ENCODE assay signal across 8 cellular contexts in the genomic region with DNA sequence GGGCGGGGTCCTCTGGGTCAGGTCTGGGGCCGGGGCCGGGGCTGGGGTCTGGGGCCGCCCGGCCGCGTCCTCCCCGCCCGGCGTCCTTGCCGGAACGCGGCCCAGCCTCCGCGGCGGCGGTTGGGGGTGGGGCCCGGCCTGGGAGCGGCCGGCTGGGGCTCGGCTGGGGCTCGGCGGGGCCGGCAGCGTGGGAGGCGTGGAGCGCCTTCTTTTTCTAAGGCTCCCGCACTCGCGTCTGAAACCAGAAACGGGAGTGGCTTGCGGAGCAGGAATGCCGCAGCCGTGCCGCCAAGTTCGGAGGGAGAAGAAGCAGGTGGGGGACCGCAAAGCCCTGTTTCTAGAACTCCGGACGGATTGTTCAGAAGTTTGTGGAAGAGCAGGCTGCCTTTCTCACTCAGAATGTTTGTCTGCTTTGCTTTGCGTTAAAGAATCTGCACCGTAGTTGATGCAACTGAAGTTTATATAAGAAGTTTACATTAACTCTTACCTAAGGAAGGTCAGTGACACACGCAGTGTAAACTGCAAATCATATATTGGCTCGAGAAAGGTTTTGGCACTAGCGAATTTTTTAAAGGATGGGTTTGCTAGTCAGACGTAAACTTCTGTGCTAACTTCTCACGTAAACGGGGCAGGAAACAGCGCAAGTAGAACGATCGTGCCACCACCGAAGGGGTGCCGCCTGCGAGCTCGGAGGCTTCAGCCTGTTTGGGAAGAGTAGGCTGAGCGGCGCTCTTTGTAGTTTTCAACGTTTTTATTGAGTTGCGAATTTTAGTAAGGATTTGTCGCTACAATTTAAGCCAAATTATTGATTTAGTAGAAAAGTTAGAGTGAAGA. TPM values are rescaled to one million over a fixed set of nuclear protein-coding genes. Genes with fewer than 3 reads are reported as not detected.
DNase-seq lines count a peak whose midpoint lies in the region; ATAC-seq and TF ChIP-seq lines count a peak whose summit lies in the region.

No MANE protein-coding gene starts in this region.

- in situ Hi-C loops in astrocyte of the spinal cord (cut with HindIII; ENCODE audit: low sequenced_read_pairs), result no loop called here

- H3K36me3 ChIP-seq in CD4-positive, CD25-positive, alpha-beta regulatory T cell (ENCODE audit: control insufficient read depth, insufficient read depth, low read length), result no peaks in the 10 kb centered on the region
- H3K36me3 ChIP-seq in spleen, result no peaks in the 10 kb centered on the region

- peaks cover 17% of the 10 kb centered on the region for H3K27me3 Mint-ChIP-seq in CD4-positive, CD25-positive, alpha-beta regulatory T cell

- peak overlapping the region; percentile 93 for H3K27ac ChIP-seq in CD4-positive, CD25-positive, alpha-beta regulatory T cell (ENCODE audit: insufficient read depth, low read length, poor library complexity, severe bottlenecking)
- H3K27ac ChIP-seq in spleen, result peak overlapping the region; percentile 92 to 99 (median 99)

- DNase-seq in CD4-positive, CD25-positive, alpha-beta regulatory T cell, result peak; percentile 48 to 81 (median 70)
- DNase-seq in T-helper 22 cell (ENCODE audit: low read depth) (peak; percentile 35), astrocyte of the spinal cord (ENCODE audit: low read depth, low spot score) (peak; percentile 55), spleen (peak; percentile 94), OCI-M2 (lab: John Stamatoyannopoulos, UW; ENCODE audit: unreplicated experiment) (no peak)

- H3K4me1 Mint-ChIP-seq in CD4-positive, CD25-positive, alpha-beta regulatory T cell, result peaks cover 19 to 56% (median 39%) of the 10 kb centered on the region in 4 donors

- no peaks in the 10 kb centered on the region for H3K9me3 ChIP-seq in CD4-positive, CD25-positive, alpha-beta regulatory T cell (ENCODE audit: control insufficient read depth in 2 of 2, low read length in 2 of 2)
- peaks cover 4% of the 10 kb centered on the region for H3K9me3 ChIP-seq in iPS-18c (ENCODE audit: control insufficient read depth, insufficient read depth, low read length)
- H3K9me3 ChIP-seq in spleen, result no peaks in the 10 kb centered on the region

- H3K4me3 ChIP-seq in CD4-positive, CD25-positive, alpha-beta regulatory T cell (ENCODE audit: low read depth, low read length), result peak overlapping the region; percentile 100
- H3K4me3 ChIP-seq in astrocyte of the spinal cord (ENCODE audit: low read depth, low read length), result peak overlapping the region; percentile 89
- peak overlapping the region; percentile 95 for H3K4me3 ChIP-seq in iPS-18c (ENCODE audit: insufficient read depth, low read depth, low read length)
- H3K4me3 ChIP-seq in spleen, result peak overlapping the region; percentile 70 to 86 (median 75)

- H3K4me1 ChIP-seq in CD4-positive, CD25-positive, alpha-beta regulatory T cell (ENCODE audit: control insufficient read depth, insufficient read depth, low read length, poor library complexity, severe bottlenecking), result peaks cover 44% of the 10 kb centered on the region
- peaks cover 23 to 74% (median 56%) of the 10 kb centered on the region in 6 donors for H3K4me1 ChIP-seq in spleen

- no peaks in the 10 kb centered on the region for H3K9me3 Mint-ChIP-seq in CD4-positive, CD25-positive, alpha-beta regulatory T cell

- H3K27me3 ChIP-seq in CD4-positive, CD25-positive, alpha-beta regulatory T cell (ENCODE audit: control insufficient read depth, insufficient read depth, low read length), result no peaks in the 10 kb centered on the region
- no peaks in the 10 kb centered on the region for H3K27me3 ChIP-seq in spleen (replicated peaks in 1 of 7)

- ATAC-seq in CD4-positive, CD25-positive, alpha-beta regulatory T cell (ENCODE audit: low read depth in 2 of 2), result peak; percentile 38
- ATAC-seq in GM19397 (IDR thresholded peaks at IDR 0.05; ENCODE audit: unreplicated experiment) (peak; percentile 52), HG03521 (IDR thresholded peaks at IDR 0.05; ENCODE audit: unreplicated experiment) (peak; percentile 56)

- WGBS in spleen, 5 donors, result 0 to 2% (median 1%) methylated on average over 37 to 59 of the region's 59 CpGs

- H3K4me3 Mint-ChIP-seq in CD4-positive, CD25-positive, alpha-beta regulatory T cell, result peak overlapping the region; percentile 95 to 100 (median 98)

- intact Hi-C loops in spleen (cut with DNase I; ENCODE audit: low total_unique reads), result no loop called here

- H3K27ac Mint-ChIP-seq in CD4-positive, CD25-positive, alpha-beta regulatory T cell, result peak overlapping the region; percentile 96 to 98 (median 97)

- TF ChIP-seq POLR2A in spleen (IDR thresholded peaks at IDR 0.05), result no peak

- TF ChIP-seq CTCF in astrocyte of the spinal cord (IDR thresholded peaks at IDR 0.05; ENCODE audit: low read depth, low read length) (no peak), spleen (IDR thresholded peaks at IDR 0.05 in 8 of 11, conservative IDR thresholded peaks at IDR 0.05 in 3 of 11) (no peak)

- peaks cover 14% of the 10 kb centered on the region for H3K36me3 Mint-ChIP-seq in CD4-positive, CD25-positive, alpha-beta regulatory T cell

RNA-seq across cellular contexts. Expression of a gene that starts 0.7 kb away (rescaled TPM):
- total RNA-seq in CD4-positive, CD25-positive, alpha-beta regulatory T cell, result 250 TPM
- polyA plus RNA-seq in CD4-positive, CD25-positive, alpha-beta regulatory T cell, result 100 to 1,000 TPM; 115 to 123 (median 119) TPM
- total RNA-seq in spleen, result 100 to 1,000 TPM in 2 of 7 donors, 10 to 100 TPM in 5; 84.8 to 115 (median 95.9) TPM
- polyA plus RNA-seq in spleen, result 10 to 100 TPM; 37.7 to 70.8 (median 49.5) TPM
